ENCODE assay signal across 16 cellular contexts in the genomic region with DNA sequence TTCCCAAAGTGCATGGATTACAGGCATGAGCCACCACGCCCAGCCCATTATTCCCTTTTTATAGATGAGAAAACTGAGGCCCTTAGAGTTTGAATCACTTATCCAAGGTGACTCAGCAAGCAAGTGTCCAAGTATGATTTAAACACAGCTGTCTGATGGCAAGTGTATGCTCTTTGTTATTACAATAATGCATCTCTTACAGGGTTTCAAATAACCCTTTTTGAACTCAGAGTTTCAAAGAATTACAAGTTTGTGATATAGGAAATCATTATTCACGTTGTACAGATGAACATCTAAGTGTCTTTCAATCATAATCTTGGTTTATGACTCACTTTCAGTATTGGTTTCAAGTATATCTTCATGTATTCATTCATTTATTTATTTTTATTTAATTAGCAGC.
DNase-seq lines count a peak whose midpoint lies in the region; ATAC-seq lines count a peak whose summit lies in the region.
"Had no signal": no experiment of that assay in that cellular context is flagged by ENCODE, and none has a peak within 500 bp of the region (broad histone marks: within the 10 kb centered on the region; RNA-seq: fewer than 3 reads in every experiment).

No MANE protein-coding gene starts in this region.

- H3K9me3 Mint-ChIP-seq in activated T-cell treated with anti-CD3 and anti-CD28 coated beads, Interleukin-2, amount 50 U/mL, for 24 hours = no peaks in the 10 kb centered on the region
- H3K9me3 Mint-ChIP-seq in activated naive CD8-positive, alpha-beta T cell treated with anti-CD3 and anti-CD28 coated beads, Interleukin-2, amount 50 U/mL, for 24 hours = no peaks in the 10 kb centered on the region
- H3K9me3 Mint-ChIP-seq in activated naive CD8-positive, alpha-beta T cell treated with anti-CD3 and anti-CD28 coated beads for 36 hours = no peaks in the 10 kb centered on the region
- no peaks in the 10 kb centered on the region for H3K9me3 Mint-ChIP-seq in stimulated activated naive CD8-positive, alpha-beta T cell treated with anti-CD3 and anti-CD28 coated beads, Interleukin-15, amount 100 ng/mL, for 72 hours

- ATAC-seq in activated naive CD8-positive, alpha-beta T cell treated with anti-CD3 and anti-CD28 coated beads, Interleukin-2, amount 50 U/mL, for 24 hours = peak; percentile 65
- peak; percentile 81 for ATAC-seq in stimulated activated naive CD8-positive, alpha-beta T cell treated with anti-CD3 and anti-CD28 coated beads, Interleukin-15, amount 100 ng/mL, for 72 hours

- peak overlapping the region; percentile 41 for H3K27ac Mint-ChIP-seq in activated T-cell treated with anti-CD3 and anti-CD28 coated beads, Interleukin-2, amount 50 U/mL, for 24 hours
- no peak overlapping the region for H3K27ac Mint-ChIP-seq in activated naive CD8-positive, alpha-beta T cell treated with anti-CD3 and anti-CD28 coated beads, Interleukin-2, amount 50 U/mL, for 24 hours
- H3K27ac Mint-ChIP-seq in activated naive CD8-positive, alpha-beta T cell treated with anti-CD3 and anti-CD28 coated beads for 36 hours = no peak overlapping the region
- H3K27ac Mint-ChIP-seq in stimulated activated naive CD8-positive, alpha-beta T cell treated with anti-CD3 and anti-CD28 coated beads, Interleukin-15, amount 100 ng/mL, for 72 hours = no peak overlapping the region
- H3K27ac Mint-ChIP-seq: CD4-positive, CD25-positive, alpha-beta regulatory T cell; CD8-positive, alpha-beta memory T cell had no signal

- peaks cover 3% of the 10 kb centered on the region for H3K27me3 Mint-ChIP-seq in activated T-cell treated with anti-CD3 and anti-CD28 coated beads, Interleukin-2, amount 50 U/mL, for 24 hours
- H3K27me3 Mint-ChIP-seq in activated naive CD8-positive, alpha-beta T cell treated with anti-CD3 and anti-CD28 coated beads, Interleukin-2, amount 50 U/mL, for 24 hours = no peaks in the 10 kb centered on the region
- H3K27me3 Mint-ChIP-seq in activated naive CD8-positive, alpha-beta T cell treated with anti-CD3 and anti-CD28 coated beads for 36 hours = no peaks in the 10 kb centered on the region
- no peaks in the 10 kb centered on the region for H3K27me3 Mint-ChIP-seq in stimulated activated naive CD8-positive, alpha-beta T cell treated with anti-CD3 and anti-CD28 coated beads, Interleukin-15, amount 100 ng/mL, for 72 hours
- H3K27me3 Mint-ChIP-seq: CD4-positive, CD25-positive, alpha-beta regulatory T cell had no signal

- DNase-seq in activated T-cell treated with anti-CD3 and anti-CD28 coated beads, Interleukin-2, amount 50 U/mL, for 24 hours = no peak
- DNase-seq in activated T-cell treated with anti-CD3 and anti-CD28 coated beads for 4 hours (no peak), foreskin melanocyte (peak; percentile 10), NCI-H345 treated with DMSO at 0.1 percent for 48 hours (lab: John Stamatoyannopoulos, UW; ENCODE audit: unreplicated experiment) (no peak)
- no peak for DNase-seq in activated naive CD8-positive, alpha-beta T cell treated with anti-CD3 and anti-CD28 coated beads, Interleukin-2, amount 50 U/mL, for 24 hours
- no peak for DNase-seq in activated naive CD8-positive, alpha-beta T cell treated with anti-CD3 and anti-CD28 coated beads for 36 hours
- no peak for DNase-seq in stimulated activated naive CD8-positive, alpha-beta T cell treated with anti-CD3 and anti-CD28 coated beads, Interleukin-15, amount 100 ng/mL, for 72 hours
- DNase-seq: ACHN; BE2C; C1 segment of cervical spinal cord; CD4-positive, CD25-positive, alpha-beta regulatory T cell; CD8-positive, alpha-beta memory T cell; COR-L47; DMS 273 treated with DMSO at 0.1 percent for 48 hours; DMS53; GM23248 had no signal

- H3K4me3 Mint-ChIP-seq in activated T-cell treated with anti-CD3 and anti-CD28 coated beads, Interleukin-2, amount 50 U/mL, for 24 hours = no peak overlapping the region
- H3K4me3 Mint-ChIP-seq in activated naive CD8-positive, alpha-beta T cell treated with anti-CD3 and anti-CD28 coated beads, Interleukin-2, amount 50 U/mL, for 24 hours = no peak overlapping the region
- no peak overlapping the region for H3K4me3 Mint-ChIP-seq in activated naive CD8-positive, alpha-beta T cell treated with anti-CD3 and anti-CD28 coated beads for 36 hours
- no peak overlapping the region for H3K4me3 Mint-ChIP-seq in stimulated activated naive CD8-positive, alpha-beta T cell treated with anti-CD3 and anti-CD28 coated beads, Interleukin-15, amount 100 ng/mL, for 72 hours
- H3K4me3 Mint-ChIP-seq: CD4-positive, CD25-positive, alpha-beta regulatory T cell; CD8-positive, alpha-beta memory T cell had no signal

- peaks cover 8% of the 10 kb centered on the region for H3K4me1 Mint-ChIP-seq in activated T-cell treated with anti-CD3 and anti-CD28 coated beads, Interleukin-2, amount 50 U/mL, for 24 hours (ENCODE audit: low read depth)
- peaks cover 10% of the 10 kb centered on the region for H3K4me1 Mint-ChIP-seq in activated naive CD8-positive, alpha-beta T cell treated with anti-CD3 and anti-CD28 coated beads, Interleukin-2, amount 50 U/mL, for 24 hours
- H3K4me1 Mint-ChIP-seq in activated naive CD8-positive, alpha-beta T cell treated with anti-CD3 and anti-CD28 coated beads for 36 hours = peaks cover 2% of the 10 kb centered on the region
- H3K4me1 Mint-ChIP-seq in stimulated activated naive CD8-positive, alpha-beta T cell treated with anti-CD3 and anti-CD28 coated beads, Interleukin-15, amount 100 ng/mL, for 72 hours = peaks cover 5% of the 10 kb centered on the region
- H3K4me1 Mint-ChIP-seq: CD4-positive, CD25-positive, alpha-beta regulatory T cell; CD8-positive, alpha-beta memory T cell had no signal

- no peaks in the 10 kb centered on the region for H3K36me3 Mint-ChIP-seq in activated T-cell treated with anti-CD3 and anti-CD28 coated beads, Interleukin-2, amount 50 U/mL, for 24 hours (ENCODE audit: low read depth)
- no peaks in the 10 kb centered on the region for H3K36me3 Mint-ChIP-seq in activated naive CD8-positive, alpha-beta T cell treated with anti-CD3 and anti-CD28 coated beads, Interleukin-2, amount 50 U/mL, for 24 hours (ENCODE audit: low read depth)
- no peaks in the 10 kb centered on the region for H3K36me3 Mint-ChIP-seq in activated naive CD8-positive, alpha-beta T cell treated with anti-CD3 and anti-CD28 coated beads for 36 hours
- H3K36me3 Mint-ChIP-seq: CD4-positive, CD25-positive, alpha-beta regulatory T cell; CD8-positive, alpha-beta memory T cell had no signal
